18 cellular contexts compared by ENCODE assay signal in the genomic region with DNA sequence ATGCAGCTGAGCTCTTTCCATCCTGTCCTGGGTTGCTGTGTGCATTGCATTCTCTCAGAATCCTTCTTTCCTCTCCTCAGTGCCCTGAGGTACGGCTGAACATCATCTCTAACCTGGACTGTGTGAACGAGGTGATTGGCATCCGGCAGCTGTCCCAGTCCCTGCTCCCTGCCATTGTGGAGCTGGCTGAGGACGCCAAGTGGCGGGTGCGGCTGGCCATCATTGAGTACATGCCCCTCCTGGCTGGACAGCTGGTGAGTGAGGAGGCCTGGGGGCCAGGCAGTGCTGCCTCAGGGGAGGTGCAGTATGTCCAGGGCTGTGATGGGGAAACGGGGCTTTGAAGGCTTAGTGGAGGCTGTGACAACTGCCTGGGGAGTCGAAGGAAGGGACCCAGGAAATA. TPM values are rescaled to one million over a fixed set of nuclear protein-coding genes. Genes with fewer than 3 reads are reported as not detected.
DNase-seq lines count a peak whose midpoint lies in the region; ATAC-seq lines count a peak whose summit lies in the region.
"Had no signal": no experiment of that assay in that cellular context is flagged by ENCODE, and none has a peak within 500 bp of the region (broad histone marks: within the 10 kb centered on the region; RNA-seq: fewer than 3 reads in every experiment).

No MANE protein-coding gene starts in this region.

- DNase-seq in activated CD4-positive, alpha-beta T cell treated with anti-CD3 and anti-CD28 coated beads for 36 hours: no peak
- DNase-seq in activated CD4-positive, alpha-beta T cell treated with anti-CD3 and anti-CD28 coated beads, Interleukin-2, amount 10 ng/mL, durations not matched to agents 7 days and 5 days: no peak
- peak; percentile 58 for DNase-seq in LHCN-M2 (ENCODE audit: low read depth)
- DNase-seq in islet precursor cell: peak; percentile 40
- no peak for DNase-seq in stimulated activated effector memory CD8-positive, alpha-beta T cell treated with anti-CD3 and anti-CD28 coated beads, Interleukin-12 subunit alpha, Interleukin-12 subunit beta, amount 100 ng/mL, for 72 hours (ENCODE audit: low spot score in 2 of 2)
- DNase-seq in amniotic stem cell (lab: John Stamatoyannopoulos, UW): no peak
- DNase-seq in GM19238 (ENCODE audit: insufficient read length, low spot score): no peak
- DNase-seq: DMS79 treated with DMSO at 0.1 percent for 48 hours, KG1, MV-4-11, NCI-H1417 treated with DMSO at 0.1 percent for 48 hours, NCI-H187 treated with DMSO at 0.1 percent for 48 hours, NCI-H345, NCI-H524 treated with DMSO at 0.1 percent for 48 hours, SIG-M5 had no signal

- intact Hi-C loops in activated CD4-positive, alpha-beta T cell treated with anti-CD3 and anti-CD28 coated beads for 36 hours (cut with DNase I, micrococcal nuclease): no loop called here

- no peaks in the 10 kb centered on the region for H3K9me3 Mint-ChIP-seq in activated CD4-positive, alpha-beta T cell treated with anti-CD3 and anti-CD28 coated beads for 36 hours (ENCODE audit: low read depth)
- H3K9me3 Mint-ChIP-seq in activated CD4-positive, alpha-beta T cell treated with anti-CD3 and anti-CD28 coated beads, Interleukin-2, amount 10 ng/mL, durations not matched to agents 7 days and 5 days: no peaks in the 10 kb centered on the region
- H3K9me3 Mint-ChIP-seq in stimulated activated effector memory CD8-positive, alpha-beta T cell treated with anti-CD3 and anti-CD28 coated beads, Interleukin-12 subunit alpha, Interleukin-12 subunit beta, amount 100 ng/mL, for 72 hours: no peaks in the 10 kb centered on the region

- CTCF ChIA-PET in activated CD4-positive, alpha-beta T cell treated with anti-CD3 and anti-CD28 coated beads for 36 hours (lab: Charles Lee): interaction anchor here (0.7 to 1.3 kb wide), 2 partner anchors 14 to 47 kb away, joined by 3 read pairs; no protein-coding TSS in a partner anchor
- CTCF ChIA-PET in activated CD4-positive, alpha-beta T cell treated with anti-CD3 and anti-CD28 coated beads, Interleukin-2, amount 10 ng/mL, durations not matched to agents 7 days and 5 days (lab: Charles Lee): interaction anchor here (0.8 to 0.9 kb wide), 2 partner anchors 8 to 30 kb away, joined by 3 read pairs; partner anchors contain the start of gene PPP2R1A

- peak overlapping the region; percentile 19 for H3K27ac Mint-ChIP-seq in activated CD4-positive, alpha-beta T cell treated with anti-CD3 and anti-CD28 coated beads for 36 hours
- no peak overlapping the region for H3K27ac Mint-ChIP-seq in activated CD4-positive, alpha-beta T cell treated with anti-CD3 and anti-CD28 coated beads, Interleukin-2, amount 10 ng/mL, durations not matched to agents 7 days and 5 days
- peak overlapping the region; percentile 74 for H3K27ac Mint-ChIP-seq in stimulated activated effector memory CD8-positive, alpha-beta T cell treated with anti-CD3 and anti-CD28 coated beads, Interleukin-12 subunit alpha, Interleukin-12 subunit beta, amount 100 ng/mL, for 72 hours

- H3K27me3 Mint-ChIP-seq in activated CD4-positive, alpha-beta T cell treated with anti-CD3 and anti-CD28 coated beads for 36 hours: no peaks in the 10 kb centered on the region
- no peaks in the 10 kb centered on the region for H3K27me3 Mint-ChIP-seq in activated CD4-positive, alpha-beta T cell treated with anti-CD3 and anti-CD28 coated beads, Interleukin-2, amount 10 ng/mL, durations not matched to agents 7 days and 5 days

- peaks cover 2% of the 10 kb centered on the region for H3K4me1 Mint-ChIP-seq in activated CD4-positive, alpha-beta T cell treated with anti-CD3 and anti-CD28 coated beads for 36 hours
- no peaks in the 10 kb centered on the region for H3K4me1 Mint-ChIP-seq in activated CD4-positive, alpha-beta T cell treated with anti-CD3 and anti-CD28 coated beads, Interleukin-2, amount 10 ng/mL, durations not matched to agents 7 days and 5 days
- H3K4me1 Mint-ChIP-seq in stimulated activated effector memory CD8-positive, alpha-beta T cell treated with anti-CD3 and anti-CD28 coated beads, Interleukin-12 subunit alpha, Interleukin-12 subunit beta, amount 100 ng/mL, for 72 hours: peaks cover 5% of the 10 kb centered on the region
- H3K4me1 Mint-ChIP-seq: CD14-positive monocyte had no signal

- POLR2A ChIA-PET in activated CD4-positive, alpha-beta T cell treated with anti-CD3 and anti-CD28 coated beads for 36 hours (lab: Charles Lee): no interaction called here
- POLR2A ChIA-PET in activated CD4-positive, alpha-beta T cell treated with anti-CD3 and anti-CD28 coated beads, Interleukin-2, amount 10 ng/mL, durations not matched to agents 7 days and 5 days (lab: Charles Lee): no interaction called here

- H3K4me3 Mint-ChIP-seq in activated CD4-positive, alpha-beta T cell treated with anti-CD3 and anti-CD28 coated beads for 36 hours: no peak overlapping the region
- H3K4me3 Mint-ChIP-seq in activated CD4-positive, alpha-beta T cell treated with anti-CD3 and anti-CD28 coated beads, Interleukin-2, amount 10 ng/mL, durations not matched to agents 7 days and 5 days: no peak overlapping the region
- no peak overlapping the region for H3K4me3 Mint-ChIP-seq in stimulated activated effector memory CD8-positive, alpha-beta T cell treated with anti-CD3 and anti-CD28 coated beads, Interleukin-12 subunit alpha, Interleukin-12 subunit beta, amount 100 ng/mL, for 72 hours
- H3K4me3 Mint-ChIP-seq: CD14-positive monocyte had no signal

- ATAC-seq in activated CD4-positive, alpha-beta T cell treated with anti-CD3 and anti-CD28 coated beads for 36 hours: no peak
- no peak for ATAC-seq in stimulated activated effector memory CD8-positive, alpha-beta T cell treated with anti-CD3 and anti-CD28 coated beads, Interleukin-12 subunit alpha, Interleukin-12 subunit beta, amount 100 ng/mL, for 72 hours
- no peak for ATAC-seq in HG03045 (IDR thresholded peaks at IDR 0.05; ENCODE audit: unreplicated experiment)
- ATAC-seq: HepG2 had no signal

- peaks cover 64% of the 10 kb centered on the region for H3K36me3 Mint-ChIP-seq in activated CD4-positive, alpha-beta T cell treated with anti-CD3 and anti-CD28 coated beads for 36 hours (ENCODE audit: low read depth)
- peaks cover 83% of the 10 kb centered on the region for H3K36me3 Mint-ChIP-seq in activated CD4-positive, alpha-beta T cell treated with anti-CD3 and anti-CD28 coated beads, Interleukin-2, amount 10 ng/mL, durations not matched to agents 7 days and 5 days (ENCODE audit: low read depth)
- peaks cover 100% of the 10 kb centered on the region for H3K36me3 Mint-ChIP-seq in stimulated activated effector memory CD8-positive, alpha-beta T cell treated with anti-CD3 and anti-CD28 coated beads, Interleukin-12 subunit alpha, Interleukin-12 subunit beta, amount 100 ng/mL, for 72 hours

RNA-seq across cellular contexts. Expression of gene PPP2R1A, which starts 29.8 kb away (rescaled TPM):
- 100 to 1,000 TPM; 215 to 231 TPM for total RNA-seq in activated CD4-positive, alpha-beta T cell treated with anti-CD3 and anti-CD28 coated beads for 36 hours
- 100 to 1,000 TPM; 184 to 214 TPM for total RNA-seq in activated CD4-positive, alpha-beta T cell treated with anti-CD3 and anti-CD28 coated beads, Interleukin-2, amount 10 ng/mL, durations not matched to agents 7 days and 5 days
- 284 and 301 TPM in 2 replicates for total RNA-seq in LHCN-M2 (2014; rRNA removed)
- polyA plus RNA-seq in LHCN-M2 (2012): 438 TPM

RNA-seq across cellular contexts. Expression of gene ZNF836, which starts 48.2 kb away (rescaled TPM):
- 10 to 100 TPM; 10.1 to 11.5 TPM for total RNA-seq in activated CD4-positive, alpha-beta T cell treated with anti-CD3 and anti-CD28 coated beads for 36 hours
- 10 to 100 TPM; 21.7 to 23.5 TPM for total RNA-seq in activated CD4-positive, alpha-beta T cell treated with anti-CD3 and anti-CD28 coated beads, Interleukin-2, amount 10 ng/mL, durations not matched to agents 7 days and 5 days
- total RNA-seq in LHCN-M2 (2014; rRNA removed): 6.3 and 8.4 TPM in 2 replicates
- 6.6 TPM for polyA plus RNA-seq in LHCN-M2 (2012)

RNA-seq across cellular contexts. Expression of gene ZNF766, which starts 49.8 kb away (rescaled TPM):
- 10 to 100 TPM; 28.6 to 34.2 TPM for total RNA-seq in activated CD4-positive, alpha-beta T cell treated with anti-CD3 and anti-CD28 coated beads for 36 hours
- total RNA-seq in activated CD4-positive, alpha-beta T cell treated with anti-CD3 and anti-CD28 coated beads, Interleukin-2, amount 10 ng/mL, durations not matched to agents 7 days and 5 days: 10 to 100 TPM; 23.3 to 24.0 TPM
- 11.0 and 11.9 TPM in 2 replicates for total RNA-seq in LHCN-M2 (2014; rRNA removed)
- polyA plus RNA-seq in LHCN-M2 (2012): 4.0 TPM

Comparison
In these comparisons a context has a peak if more than half of its experiments do, and no peak if none do; other contexts are left out.
1. DNase-seq: peak in LHCN-M2 (single experiment) and islet precursor cell (single experiment); none in activated CD4-positive, alpha-beta T cell treated with anti-CD3 and anti-CD28 coated beads for 36 hours (single experiment), activated CD4-positive, alpha-beta T cell treated with anti-CD3 and anti-CD28 coated beads, Interleukin-2, amount 10 ng/mL, durations not matched to agents 7 days and 5 days (single experiment), stimulated activated effector memory CD8-positive, alpha-beta T cell treated with anti-CD3 and anti-CD28 coated beads, Interleukin-12 subunit alpha, Interleukin-12 subunit beta, amount 100 ng/mL, for 72 hours (0 of 2), amniotic stem cell (single experiment) and GM19238 (single experiment).